1 cellular context compared by ENCODE assay signal in genomic region chr2:64766841-64767669, GRCh38.
TF ChIP-seq lines count a peak whose summit lies in the region.

No MANE protein-coding gene starts in this region.

TF ChIP-seq in GM12878, 131 proteins besides CTCF, POLR2A, EP300 and RAD21 (continued from another document):
- TF ChIP-seq CUX1 (IDR thresholded peaks at IDR 0.05; ENCODE audit: insufficient replicate concordance, low read depth, low read length) (peak; percentile 60), ZSCAN29 (IDR thresholded peaks at IDR 0.05) (peak; percentile 12; the same call in 1 of the 2 replicates), CBFB (IDR thresholded peaks at IDR 0.05; ENCODE audit: low read depth) (no peak), JUNB (IDR thresholded peaks at IDR 0.05) (no peak; the same call in 1 of the 2 replicates), BHLHE40 (IDR thresholded peaks at IDR 0.05; ENCODE audit: borderline replicate concordance in 1 of 2, low read depth in 2 of 2, low read length in 1 of 2) (peak; percentile 35 to 45; a peak in 1 of 4 replicates), CBX3 (IDR thresholded peaks at IDR 0.05; ENCODE audit: borderline replicate concordance, low read depth) (no peak), RELB (IDR thresholded peaks at IDR 0.05; ENCODE audit: low read depth) (0 out of 2 replicates have a peak, but pooled peaks have one; percentile 33), NFIC (IDR thresholded peaks at IDR 0.05; ENCODE audit: low read depth, low read length) (peak; percentile 41; the same call in 1 of the 2 replicates), RBBP5 (conservative IDR thresholded peaks at IDR 0.05) (no peak), ETV6 (conservative IDR thresholded peaks at IDR 0.05 in 1 of 2, IDR thresholded peaks at IDR 0.05 in 1 of 2; ENCODE audit: borderline replicate concordance in 1 of 2, low read depth in 1 of 2) (no peak), YY1 (IDR thresholded peaks at IDR 0.05; ENCODE audit: low read depth, low read length) (0 out of 2 replicates have a peak, but pooled peaks have one; percentile 25), TAF1 (IDR thresholded peaks at IDR 0.05; ENCODE audit: borderline replicate concordance, low read depth, low read length) (peak; percentile 36; the same call in 1 of the 2 replicates), SMARCA5 (IDR thresholded peaks at IDR 0.05) (0 out of 2 replicates have a peak, but pooled peaks have one; percentile 17), SKIL (IDR thresholded peaks at IDR 0.05; ENCODE audit: low read depth, poor library complexity, severe bottlenecking) (peak; percentile 33), RAD51 (IDR thresholded peaks at IDR 0.05) (peak; percentile 37; the same call in 1 of the 2 replicates), E2F8 (IDR thresholded peaks at IDR 0.05; ENCODE audit: low read depth, partially characterized antibody) (no peak), BMI1 (IDR thresholded peaks at IDR 0.05; ENCODE audit: borderline replicate concordance) (peak; percentile 48; the same call in 1 of the 2 replicates), E4F1 (IDR thresholded peaks at IDR 0.05; ENCODE audit: borderline replicate concordance, partially characterized antibody) (no peak), MLLT1 (IDR thresholded peaks at IDR 0.05) (peak; percentile 71; the same call in 1 of the 2 replicates), IRF4 (IDR thresholded peaks at IDR 0.05; ENCODE audit: low read depth, low read length) (peak; percentile 8; the same call in 1 of the 2 replicates), PAX8 (IDR thresholded peaks at IDR 0.05) (peak; percentile 87), MTA2 (IDR thresholded peaks at IDR 0.05; ENCODE audit: low read depth) (peak; percentile 81)
